In genomic region chr3:29335438-29335837, GRCh38 we compare ENCODE assay signal across 8 cellular contexts. TPM values are rescaled to one million over a fixed set of nuclear protein-coding genes. Genes with fewer than 3 reads are reported as not detected.
DNase-seq lines count a peak whose midpoint lies in the region; TF ChIP-seq lines count a peak whose summit lies in the region.

No MANE protein-coding gene starts in this region.

- H3K4me3 ChIP-seq in mammary epithelial cell (replicated peaks in 1 of 3; ENCODE audit: insufficient read depth in 1 of 3, low read depth in 2 of 3, low read length in 3 of 3) = peak overlapping the region; percentile 19 to 32 (median 30)
- H3K4me3 ChIP-seq in thyroid gland (replicated peaks in 1 of 3) = no peak overlapping the region

- DNase-seq in DMS53 treated with DMSO at 0.1 percent for 48 hours (lab: John Stamatoyannopoulos, UW; ENCODE audit: unreplicated experiment) (peak; percentile 19), NCI-H2107 treated with DMSO at 0.1 percent for 48 hours (lab: John Stamatoyannopoulos, UW; ENCODE audit: unreplicated experiment) (peak; percentile 49), mammary epithelial cell (peak; percentile 93), left kidney (ENCODE audit: low read depth, low spot score) (peak; percentile 86), thyroid gland (peak; percentile 94 to 95), GOT3 (lab: John Stamatoyannopoulos, UW) (no peak), DMS114 treated with DMSO at 0.1 percent for 48 hours (lab: John Stamatoyannopoulos, UW; ENCODE audit: unreplicated experiment) (no peak)
- DNase-seq in activated CD4-positive, alpha-beta T cell treated with anti-CD3 and anti-CD28 coated beads, Interleukin-2, amount 50 U/mL, for 48 hours = no peak

- peak in 1 of 2 donors; percentile 53 for TF ChIP-seq POLR2A in thyroid gland (IDR thresholded peaks at IDR 0.05)

- H4K20me1 ChIP-seq in mammary epithelial cell (ENCODE audit: insufficient read depth, low read length) = no peaks in the 10 kb centered on the region

- CTCF ChIA-PET in mammary epithelial cell (lab: Charles Lee; ENCODE audit: low non-redundant PET) = no interaction called here

- peak overlapping the region; percentile 87 for H3K4me2 ChIP-seq in mammary epithelial cell (ENCODE audit: insufficient read depth, low read depth, low read length)

- intact Hi-C loops in mammary epithelial cell (cut with micrococcal nuclease) (loop anchor here (1.0 to 5.0 kb wide), 2 partner anchors 148 to 419 kb away; no protein-coding TSS in a partner anchor), thyroid gland (cut with DNase I) (no loop called here)

- peak overlapping the region; percentile 94 for H3K27ac ChIP-seq in mammary epithelial cell (ENCODE audit: insufficient read depth, low read depth, low read length)
- H3K27ac ChIP-seq in thyroid gland = peak overlapping the region; percentile 80 to 91 (median 84)

- H3K79me2 ChIP-seq in mammary epithelial cell (ENCODE audit: insufficient read depth, low read length) = peaks cover 49% of the 10 kb centered on the region

- no peaks in the 10 kb centered on the region for H3K36me3 ChIP-seq in mammary epithelial cell (ENCODE audit: insufficient read depth, low read length)
- no peaks in the 10 kb centered on the region for H3K36me3 ChIP-seq in thyroid gland

- H2AFZ ChIP-seq in mammary epithelial cell (ENCODE audit: low read depth, low read length) = peak overlapping the region; percentile 66

- no peaks in the 10 kb centered on the region for H3K9me3 ChIP-seq in mammary epithelial cell (replicated peaks; ENCODE audit: insufficient read depth, low read length)
- H3K9me3 ChIP-seq in thyroid gland = no peaks in the 10 kb centered on the region

- in situ Hi-C loops in mammary epithelial cell (cut with MboI; ENCODE audit: low sequenced_read_pairs in 2 of 2) = no loop called here

- peak overlapping the region; percentile 82 for H3K9ac ChIP-seq in mammary epithelial cell (ENCODE audit: insufficient read depth, low read length)

- WGBS in mammary epithelial cell (ENCODE audit: low coverage, missing lambda C conversion rate) = 0% methylated on average over 6 of the region's 6 CpGs
- WGBS in thyroid gland, 2 donors = 0 to 3% methylated on average over 6 of the region's 6 CpGs

- BruUV-seq in mammary epithelial cell (replicated peaks; lab: Mats Ljungman, UMichigan) = no TSS peak

- dilution Hi-C loops in mammary epithelial cell (cut with HindIII; ENCODE audit: low sequenced_read_pairs) = no loop called here

- H3K4me1 ChIP-seq in mammary epithelial cell (ENCODE audit: insufficient read depth, low read length) (peaks cover 48% of the 10 kb centered on the region), thyroid gland (peaks cover 55 to 87% of the 10 kb centered on the region in 2 donors)

- TF ChIP-seq CTCF in mammary epithelial cell (conservative IDR thresholded peaks at IDR 0.05 in 1 of 2, IDR thresholded peaks at IDR 0.05 in 1 of 2; ENCODE audit: extremely low read depth in 1 of 2, insufficient read depth in 1 of 2, low read depth in 1 of 2, low read length in 2 of 2) = no peak
- no peak for TF ChIP-seq CTCF in thyroid gland (IDR thresholded peaks at IDR 0.05)

- H3K27me3 ChIP-seq in mammary epithelial cell (ENCODE audit: insufficient read depth, low read length) = no peaks in the 10 kb centered on the region
- no peaks in the 10 kb centered on the region for H3K27me3 ChIP-seq in thyroid gland

RNA-seq across cellular contexts. Expression of gene RBMS3, which starts 54.6 kb away (rescaled TPM):
- total RNA-seq in mammary epithelial cell (10 to 100 TPM; 31.5 to 51.5 TPM), thyroid gland (100 to 1,000 TPM; 116 to 171 (median 152) TPM)
- 6.6 TPM for polyA plus RNA-seq in mammary epithelial cell
- 27.4 TPM for polyA minus RNA-seq in mammary epithelial cell

Comparison
In these comparisons a context has a peak if more than half of its experiments do, and no peak if none do; other contexts are left out.
1. DNase-seq: peak in DMS53 treated with DMSO at 0.1 percent for 48 hours (single experiment), NCI-H2107 treated with DMSO at 0.1 percent for 48 hours (single experiment), mammary epithelial cell (single experiment), left kidney (single experiment) and thyroid gland (2 of 2); none in GOT3 (single experiment), DMS114 treated with DMSO at 0.1 percent for 48 hours (single experiment) and activated CD4-positive, alpha-beta T cell treated with anti-CD3 and anti-CD28 coated beads, Interleukin-2, amount 50 U/mL, for 48 hours (0 of 2).
2. H3K4me3 ChIP-seq: peak in mammary epithelial cell (3 of 3); none in thyroid gland (0 of 3).